8 cellular contexts compared by ENCODE assay signal in genomic region chr4:87908341-87908740, GRCh38.
"Had no signal": no experiment of that assay in that cellular context is flagged by ENCODE, and none has a peak within 500 bp of the region (broad histone marks: within the 10 kb centered on the region; RNA-seq: fewer than 3 reads in every experiment).

No MANE protein-coding gene starts in this region.

- H3K4me3 ChIP-seq: GM23248, HAP-1, K562 had no signal

- ATAC-seq: HCT116, K562 had no signal

- H3K36me3 ChIP-seq: HAP-1 had no signal

- H3K9me3 ChIP-seq: HAP-1 had no signal

- DNase-seq: GM23248, GOT3, H7, HFFc6, IMR-90 had no signal

- H3K9me3 Mint-ChIP-seq: HFFc6 had no signal

- H3K27ac Mint-ChIP-seq: HFFc6 had no signal

- H3K4me3 Mint-ChIP-seq: HFFc6 had no signal

- H2AFZ ChIP-seq: GM23248 had no signal

- H3K4me1 ChIP-seq: HAP-1 had no signal

- H3K27ac ChIP-seq: GM23248 had no signal
